Comparison of ENCODE assay signal across 8 cellular contexts in genomic region chr14:81164167-81164774, GRCh38. TPM values are rescaled to one million over a fixed set of nuclear protein-coding genes. Genes with fewer than 3 reads are reported as not detected.
A peak's percentile ranks its signal among the peaks of the same experiment; 100 is the strongest.
DNase-seq lines count a peak whose midpoint lies in the region; ATAC-seq lines count a peak whose summit lies in the region.

No MANE protein-coding gene starts in this region.

- H2BK5ac ChIP-seq in trophoblast cell (ENCODE audit: low read depth, low read length, poor library complexity), result no peak overlapping the region

- no peaks in the 10 kb centered on the region for H3K27me3 Mint-ChIP-seq in activated CD8-positive, alpha-beta memory T cell treated with anti-CD3 and anti-CD28 coated beads, Interleukin-2, amount 10 ng/mL, durations not matched to agents 7 days and 5 days

- H2BK12ac ChIP-seq in trophoblast cell (ENCODE audit: low read length), result no peak overlapping the region

- WGBS in trophoblast cell (ENCODE audit: extremely low coverage, insufficient coverage, insufficient read length), result no CpG with 5 or more reads among the region's 1 CpG

- H3K79me1 ChIP-seq in trophoblast cell (ENCODE audit: low read length), result no peaks in the 10 kb centered on the region

- CTCF ChIA-PET in activated CD8-positive, alpha-beta memory T cell treated with anti-CD3 and anti-CD28 coated beads, Interleukin-2, amount 10 ng/mL, durations not matched to agents 7 days and 5 days (lab: Charles Lee), result interaction anchor here (0.9 to 2.6 kb wide), 6 partner anchors 12 to 176 kb away, joined by 3 to 14 read pairs (median 3); no protein-coding TSS in a partner anchor

- H3K14ac ChIP-seq in trophoblast cell (ENCODE audit: low read length), result no peak overlapping the region

- no peak overlapping the region for H3K23ac ChIP-seq in trophoblast cell (ENCODE audit: low read length)

- no peak overlapping the region for H3K4me2 ChIP-seq in trophoblast cell (ENCODE audit: low read length)

- H3K9me3 ChIP-seq in trophoblast cell (ENCODE audit: insufficient read depth, low read depth, low read length), result no peaks in the 10 kb centered on the region

- peaks cover 18% of the 10 kb centered on the region for H3K4me1 Mint-ChIP-seq in activated CD8-positive, alpha-beta memory T cell treated with anti-CD3 and anti-CD28 coated beads, Interleukin-2, amount 10 ng/mL, durations not matched to agents 7 days and 5 days

- H3K79me2 ChIP-seq in trophoblast cell (ENCODE audit: control insufficient read depth, insufficient read depth, low read length, poor library complexity), result no peaks in the 10 kb centered on the region

- no peak overlapping the region for H3K4me3 ChIP-seq in trophoblast cell (ENCODE audit: low read depth, low read length)

- H3K27me3 ChIP-seq in trophoblast cell (ENCODE audit: insufficient read depth, low read length), result no peaks in the 10 kb centered on the region

- H3K36me3 ChIP-seq in trophoblast cell (ENCODE audit: control insufficient read depth in 1 of 2, insufficient read depth in 2 of 2, low read length in 2 of 2), result no peaks in the 10 kb centered on the region

- no peak overlapping the region for H4K12ac ChIP-seq in trophoblast cell (ENCODE audit: low read depth, low read length)

- H3K27ac Mint-ChIP-seq in activated CD8-positive, alpha-beta memory T cell treated with anti-CD3 and anti-CD28 coated beads, Interleukin-2, amount 10 ng/mL, durations not matched to agents 7 days and 5 days, result no peak overlapping the region

- no peaks in the 10 kb centered on the region for H3K4me1 ChIP-seq in trophoblast cell (ENCODE audit: control insufficient read depth in 1 of 2, insufficient read depth in 2 of 2, low read length in 2 of 2)

- no peak overlapping the region for H3K27ac ChIP-seq in trophoblast cell (ENCODE audit: low read depth, low read length)

- no peak overlapping the region for H4K8ac ChIP-seq in trophoblast cell (ENCODE audit: low read depth, low read length)

- no peak overlapping the region for H3K4me3 Mint-ChIP-seq in activated CD8-positive, alpha-beta memory T cell treated with anti-CD3 and anti-CD28 coated beads, Interleukin-2, amount 10 ng/mL, durations not matched to agents 7 days and 5 days

- ATAC-seq in GM21515 (IDR thresholded peaks at IDR 0.05; ENCODE audit: unreplicated experiment), result peak; percentile 90
- ATAC-seq in activated CD8-positive, alpha-beta memory T cell treated with anti-CD3 and anti-CD28 coated beads, Interleukin-2, amount 10 ng/mL, durations not matched to agents 7 days and 5 days, result peak; percentile 96

- H3K18ac ChIP-seq in trophoblast cell (ENCODE audit: low read length), result no peak overlapping the region

- H3K36me3 Mint-ChIP-seq in activated CD8-positive, alpha-beta memory T cell treated with anti-CD3 and anti-CD28 coated beads, Interleukin-2, amount 10 ng/mL, durations not matched to agents 7 days and 5 days, result no peaks in the 10 kb centered on the region

- H3K9me3 Mint-ChIP-seq in activated CD8-positive, alpha-beta memory T cell treated with anti-CD3 and anti-CD28 coated beads, Interleukin-2, amount 10 ng/mL, durations not matched to agents 7 days and 5 days (ENCODE audit: low read depth), result peaks cover 3% of the 10 kb centered on the region

- no peak overlapping the region for H2AFZ ChIP-seq in trophoblast cell (ENCODE audit: insufficient read depth, low read length, poor library complexity)

- in situ Hi-C loops in G401 (cut with HindIII; ENCODE audit: low sequenced_read_pairs), result no loop called here

- no peak overlapping the region for H3K9ac ChIP-seq in trophoblast cell (ENCODE audit: low read length)

- H4K91ac ChIP-seq in trophoblast cell (ENCODE audit: low read depth, low read length), result no peak overlapping the region

- no peak overlapping the region for H2BK120ac ChIP-seq in trophoblast cell (ENCODE audit: insufficient read depth, low read length, poor library complexity)

- DNase-seq in G401 (ENCODE audit: low spot score) (peak; percentile 25), HK-2 (ENCODE audit: unreplicated experiment) (peak; percentile 86), NCI-H526 treated with DMSO at 0.1 percent for 48 hours (lab: John Stamatoyannopoulos, UW) (peak; percentile 38), fibroblast of the conjunctiva (ENCODE audit: low read depth) (peak; percentile 47), trophoblast cell (peak; percentile 89 to 93)
- DNase-seq in activated CD8-positive, alpha-beta memory T cell treated with anti-CD3 and anti-CD28 coated beads, Interleukin-2, amount 10 ng/mL, durations not matched to agents 7 days and 5 days, result peak; percentile 79
- DNase-seq in activated CD4-positive, CD25-positive, alpha-beta regulatory T cell (lab: John Stamatoyannopoulos, UW), result no peak

- no peak overlapping the region for H3K4ac ChIP-seq in trophoblast cell (ENCODE audit: low read depth, low read length)

- H2AK5ac ChIP-seq in trophoblast cell (ENCODE audit: low read length), result no peak overlapping the region

RNA-seq across cellular contexts. Expression of gene GTF2A1, which starts 56.5 kb away (rescaled TPM):
- 20.8 and 31.3 TPM in 2 replicates for total RNA-seq in G401 (2014; rRNA removed; shearing (Covaris generic))
- 10 to 100 TPM; 32.2 to 34.7 TPM for total RNA-seq in activated CD8-positive, alpha-beta memory T cell treated with anti-CD3 and anti-CD28 coated beads, Interleukin-2, amount 10 ng/mL, durations not matched to agents 7 days and 5 days
- 21.0 and 22.7 TPM in 2 replicates for polyA plus RNA-seq in trophoblast cell (2013)

Comparison
In these comparisons a context has a peak if more than half of its experiments do, and no peak if none do; other contexts are left out.
1. DNase-seq: peak in G401 (single experiment), HK-2 (single experiment), NCI-H526 treated with DMSO at 0.1 percent for 48 hours (single experiment), activated CD8-positive, alpha-beta memory T cell treated with anti-CD3 and anti-CD28 coated beads, Interleukin-2, amount 10 ng/mL, durations not matched to agents 7 days and 5 days (single experiment), fibroblast of the conjunctiva (single experiment) and trophoblast cell (2 of 2); none in activated CD4-positive, CD25-positive, alpha-beta regulatory T cell (0 of 4).